Comparison of ENCODE assay signal across 10 cellular contexts in the genomic region with DNA sequence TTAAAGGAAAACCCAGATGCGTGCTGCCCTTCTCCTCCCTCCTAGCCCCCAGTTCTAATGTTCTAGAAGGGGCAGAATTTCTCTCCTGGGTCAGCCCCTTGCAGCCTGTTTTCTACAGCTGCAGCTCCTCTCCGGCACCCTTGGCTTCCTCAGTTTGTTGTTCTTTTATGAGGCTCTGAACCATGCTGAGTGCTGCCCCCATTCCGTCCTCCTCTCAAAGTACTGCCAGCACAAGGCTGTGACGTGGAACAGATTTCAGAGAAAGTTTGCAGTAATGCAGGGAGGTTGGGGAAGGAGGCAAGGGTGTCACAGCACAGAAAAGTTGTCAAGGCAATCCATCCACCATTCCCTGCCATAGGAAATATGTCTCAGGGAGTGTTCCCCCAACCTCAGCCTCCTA.
DNase-seq lines count a peak whose midpoint lies in the region; ATAC-seq and TF ChIP-seq lines count a peak whose summit lies in the region.
"Had no signal": no experiment of that assay in that cellular context is flagged by ENCODE, and none has a peak within 500 bp of the region (broad histone marks: within the 10 kb centered on the region; RNA-seq: fewer than 3 reads in every experiment).

No MANE protein-coding gene starts in this region.

- no peak for DNase-seq in right atrium auricular region (ENCODE audit: low spot score)
- no peak for DNase-seq in Right ventricle myocardium superior
- DNase-seq in right cardiac atrium = peak in 1 of 3 donors; percentile 59
- peak; percentile 26 for DNase-seq in pons (ENCODE audit: low spot score)
- DNase-seq in NCI-H1417 (lab: John Stamatoyannopoulos, UW) = no peak
- no peak for DNase-seq in iPS-NIHi7 (ENCODE audit: extremely low spot score)
- DNase-seq in NK-92 treated with Interleukin-12 subunit alpha and Interleukin-12 subunit beta, amount 100 ng/mL, for 24 hours (lab: John Stamatoyannopoulos, UW) = no peak
- DNase-seq in kidney tubule cell (ENCODE audit: low spot score) = no peak
- DNase-seq: right lobe of liver had no signal

- H3K9me3 ChIP-seq in right atrium auricular region (no peaks in the 10 kb centered on the region), right cardiac atrium (ENCODE audit: control insufficient read depth, low read length) (no peaks in the 10 kb centered on the region)
- H3K9me3 ChIP-seq: right lobe of liver had no signal

- H3K27me3 ChIP-seq in right atrium auricular region (no peaks in the 10 kb centered on the region), right cardiac atrium (ENCODE audit: control insufficient read depth, insufficient read depth) (no peaks in the 10 kb centered on the region)
- H3K27me3 ChIP-seq: right lobe of liver had no signal

- ATAC-seq in Right ventricle myocardium superior (ENCODE audit: poor library complexity) (no peak), right cardiac atrium (no peak)
- ATAC-seq: right lobe of liver, SK-N-SH treated with all-trans-retinoic acid at 6 μM for 48 hours had no signal

- WGBS in right cardiac atrium = 45% methylated on average over 4 of the region's 4 CpGs

- H3K36me3 ChIP-seq in right atrium auricular region = peaks cover 81% of the 10 kb centered on the region

- H3K4me3 ChIP-seq in right atrium auricular region (no peak overlapping the region), right cardiac atrium (ENCODE audit: low read length) (no peak overlapping the region)
- H3K4me3 ChIP-seq: right lobe of liver had no signal

- H3K27ac ChIP-seq in right atrium auricular region (peak overlapping the region; percentile 54 to 57), right cardiac atrium (ENCODE audit: low read length) (peak overlapping the region; percentile 68)
- H3K27ac ChIP-seq: right lobe of liver had no signal

- H3K4me1 ChIP-seq in right atrium auricular region (peaks cover 0 to 68% of the 10 kb centered on the region in 2 donors), right cardiac atrium (ENCODE audit: control insufficient read depth, insufficient read depth, low read length) (peaks cover 44% of the 10 kb centered on the region)

- TF ChIP-seq CTCF in right atrium auricular region (IDR thresholded peaks at IDR 0.05) = no peak

- intact Hi-C loops in Right ventricle myocardium superior (cut with DNase I) = no loop called here
- intact Hi-C loops in right cardiac atrium (cut with DNase I) = loop anchor here in 1 of 4 donors (10.0 kb wide), 1 partner anchor 58 kb away; no protein-coding TSS in a partner anchor
